ENCODE assay signal across 20 cellular contexts in genomic region chr4:175531405-175532091, GRCh38.
DNase-seq lines count a peak whose midpoint lies in the region; ATAC-seq and TF ChIP-seq lines count a peak whose summit lies in the region.
"Had no signal": no experiment of that assay in that cellular context is flagged by ENCODE, and none has a peak within 500 bp of the region (broad histone marks: within the 10 kb centered on the region; RNA-seq: fewer than 3 reads in every experiment).

No MANE protein-coding gene starts in this region.

- no peaks in the 10 kb centered on the region for H4K20me1 ChIP-seq in smooth muscle cell (ENCODE audit: low read depth)

- H3K79me2 ChIP-seq in smooth muscle cell (ENCODE audit: low read depth), result no peaks in the 10 kb centered on the region

- no peak for ATAC-seq in GM19328 (IDR thresholded peaks at IDR 0.05; ENCODE audit: unreplicated experiment)
- ATAC-seq: psoas muscle; stimulated activated naive B cell treated with anti-CD40 and anti-IgM and Interleukin-4, amounts not matched to agents 10 μg/mL and 1 μg/mL and 100 μg/mL, for 72 hours had no signal

- no peaks in the 10 kb centered on the region for H3K27me3 Mint-ChIP-seq in activated CD4-positive, alpha-beta memory T cell treated with anti-CD3 and anti-CD28 coated beads, Interleukin-2, amount 10 ng/mL, durations not matched to agents 7 days and 5 days
- H3K27me3 Mint-ChIP-seq: stimulated activated naive B cell treated with anti-CD40 and anti-IgM and Interleukin-4, amounts not matched to agents 10 μg/mL and 1 μg/mL and 100 μg/mL, for 72 hours had no signal

- H3K4me1 ChIP-seq in smooth muscle cell (ENCODE audit: low read depth), result no peaks in the 10 kb centered on the region
- H3K4me1 ChIP-seq: esophagus muscularis mucosa, psoas muscle had no signal

- no peaks in the 10 kb centered on the region for H3K9me3 ChIP-seq in smooth muscle cell (replicated peaks; ENCODE audit: low read depth)
- H3K9me3 ChIP-seq: psoas muscle had no signal

- H3K27ac ChIP-seq in smooth muscle cell (ENCODE audit: low read depth), result no peak overlapping the region
- H3K27ac ChIP-seq: C4-2B, esophagus muscularis mucosa, psoas muscle had no signal

- H3F3A ChIP-seq in smooth muscle cell (ENCODE audit: low read depth), result no peaks in the 10 kb centered on the region

- no peak overlapping the region for H3K4me2 ChIP-seq in smooth muscle cell

- H3K36me3 Mint-ChIP-seq in activated CD4-positive, alpha-beta memory T cell treated with anti-CD3 and anti-CD28 coated beads, Interleukin-2, amount 10 ng/mL, durations not matched to agents 7 days and 5 days (ENCODE audit: low read depth), result no peaks in the 10 kb centered on the region
- H3K36me3 Mint-ChIP-seq: immature natural killer cell; stimulated activated naive B cell treated with anti-CD40 and anti-IgM and Interleukin-4, amounts not matched to agents 10 μg/mL and 1 μg/mL and 100 μg/mL, for 72 hours had no signal

- H3K4me3 ChIP-seq in choroid plexus epithelial cell (ENCODE audit: low read depth, low read length) (no peak overlapping the region), smooth muscle cell (no peak overlapping the region)
- H3K4me3 ChIP-seq: esophagus muscularis mucosa, psoas muscle had no signal

- WGBS in smooth muscle cell (ENCODE audit: low lambda C conversion rate), result 89% methylated on average over 4 of the region's 4 CpGs

- H3K4me3 Mint-ChIP-seq in activated CD4-positive, alpha-beta memory T cell treated with anti-CD3 and anti-CD28 coated beads, Interleukin-2, amount 10 ng/mL, durations not matched to agents 7 days and 5 days, result no peak overlapping the region
- H3K4me3 Mint-ChIP-seq: immature natural killer cell; stimulated activated naive B cell treated with anti-CD40 and anti-IgM and Interleukin-4, amounts not matched to agents 10 μg/mL and 1 μg/mL and 100 μg/mL, for 72 hours had no signal

- no peak for TF ChIP-seq CTCF in choroid plexus epithelial cell (conservative IDR thresholded peaks at IDR 0.05; ENCODE audit: low read depth, low read length)
- TF ChIP-seq CTCF in smooth muscle cell (IDR thresholded peaks at IDR 0.05; ENCODE audit: borderline replicate concordance, insufficient read depth, poor library complexity, severe bottlenecking), result no peak

- peaks cover 11% of the 10 kb centered on the region for H3K9me3 Mint-ChIP-seq in activated CD4-positive, alpha-beta memory T cell treated with anti-CD3 and anti-CD28 coated beads, Interleukin-2, amount 10 ng/mL, durations not matched to agents 7 days and 5 days

- CTCF ChIA-PET in activated CD4-positive, alpha-beta memory T cell treated with anti-CD3 and anti-CD28 coated beads, Interleukin-2, amount 10 ng/mL, durations not matched to agents 7 days and 5 days (lab: Charles Lee), result no interaction called here

- H3K36me3 ChIP-seq in smooth muscle cell (ENCODE audit: low read depth), result no peaks in the 10 kb centered on the region
- H3K36me3 ChIP-seq: esophagus muscularis mucosa had no signal

- in situ Hi-C loops in Caki2 (cut with HindIII; ENCODE audit: low pct_unique_long_range_greater_than_20kb, low sequenced_read_pairs) (no loop called here), ACHN (cut with HindIII; ENCODE audit: low pct_ligation_motif_present, low pct_unique_long_range_greater_than_20kb, low sequenced_read_pairs) (no loop called here)

- H3K4me1 Mint-ChIP-seq in activated CD4-positive, alpha-beta memory T cell treated with anti-CD3 and anti-CD28 coated beads, Interleukin-2, amount 10 ng/mL, durations not matched to agents 7 days and 5 days, result no peaks in the 10 kb centered on the region
- H3K4me1 Mint-ChIP-seq: immature natural killer cell; stimulated activated naive B cell treated with anti-CD40 and anti-IgM and Interleukin-4, amounts not matched to agents 10 μg/mL and 1 μg/mL and 100 μg/mL, for 72 hours had no signal

- no peak overlapping the region for H3K9ac ChIP-seq in smooth muscle cell (ENCODE audit: low read depth)

- no peak overlapping the region for H2AFZ ChIP-seq in smooth muscle cell (ENCODE audit: low read depth)

- H3K27ac Mint-ChIP-seq in activated CD4-positive, alpha-beta memory T cell treated with anti-CD3 and anti-CD28 coated beads, Interleukin-2, amount 10 ng/mL, durations not matched to agents 7 days and 5 days, result no peak overlapping the region
- H3K27ac Mint-ChIP-seq: immature natural killer cell; stimulated activated naive B cell treated with anti-CD40 and anti-IgM and Interleukin-4, amounts not matched to agents 10 μg/mL and 1 μg/mL and 100 μg/mL, for 72 hours had no signal

- POLR2A ChIA-PET in activated CD4-positive, alpha-beta memory T cell treated with anti-CD3 and anti-CD28 coated beads, Interleukin-2, amount 10 ng/mL, durations not matched to agents 7 days and 5 days (lab: Charles Lee), result no interaction called here

- no peaks in the 10 kb centered on the region for H3K27me3 ChIP-seq in smooth muscle cell (ENCODE audit: low read depth)
- H3K27me3 ChIP-seq: esophagus muscularis mucosa had no signal

- peak; percentile 30 for DNase-seq in Caki2 (ENCODE audit: low read depth)
- peak; percentile 84 for DNase-seq in M059J (ENCODE audit: low read depth)
- peak; percentile 89 for DNase-seq in choroid plexus epithelial cell (ENCODE audit: low read depth)
- peak; percentile 25 for DNase-seq in myocyte (ENCODE audit: low read depth)
- DNase-seq in activated CD4-positive, alpha-beta memory T cell treated with anti-CD3 and anti-CD28 coated beads, Interleukin-2, amount 10 ng/mL, durations not matched to agents 7 days and 5 days, result no peak
- no peak for DNase-seq in ACHN
- DNase-seq in smooth muscle cell (lab: John Stamatoyannopoulos, UW; ENCODE audit: unreplicated experiment), result no peak
- DNase-seq: activated CD4-positive, CD25-positive, alpha-beta regulatory T cell; activated CD8-positive, alpha-beta memory T cell treated with anti-CD3 and anti-CD28 coated beads, Interleukin-2, amount 50 U/mL, for 4 hours; activated naive CD4-positive, alpha-beta T cell treated with anti-CD3 and anti-CD28 coated beads, Interleukin-2, amount 50 U/mL, for 16 hours; GF-D8; immature natural killer cell; NCI-H1048; psoas muscle; stimulated activated CD4-positive, alpha-beta T cell treated with anti-CD3 and anti-CD28 coated beads, Interleukin-4, amount 100 ng/mL, for 24 hours; stimulated activated naive B cell treated with anti-CD40 and anti-IgM and Interleukin-4, amounts not matched to agents 10 μg/mL and 1 μg/mL and 100 μg/mL, for 72 hours; SW 1271 had no signal

Comparison
In these comparisons a context has a peak if more than half of its experiments do, and no peak if none do; other contexts are left out.
1. DNase-seq: peak in Caki2 (single experiment), M059J (single experiment), choroid plexus epithelial cell (single experiment) and myocyte (single experiment); none in activated CD4-positive, alpha-beta memory T cell treated with anti-CD3 and anti-CD28 coated beads, Interleukin-2, amount 10 ng/mL, durations not matched to agents 7 days and 5 days (single experiment), ACHN (single experiment) and smooth muscle cell (single experiment).